Comparison of ENCODE assay signal across 35 cellular contexts in the genomic region with DNA sequence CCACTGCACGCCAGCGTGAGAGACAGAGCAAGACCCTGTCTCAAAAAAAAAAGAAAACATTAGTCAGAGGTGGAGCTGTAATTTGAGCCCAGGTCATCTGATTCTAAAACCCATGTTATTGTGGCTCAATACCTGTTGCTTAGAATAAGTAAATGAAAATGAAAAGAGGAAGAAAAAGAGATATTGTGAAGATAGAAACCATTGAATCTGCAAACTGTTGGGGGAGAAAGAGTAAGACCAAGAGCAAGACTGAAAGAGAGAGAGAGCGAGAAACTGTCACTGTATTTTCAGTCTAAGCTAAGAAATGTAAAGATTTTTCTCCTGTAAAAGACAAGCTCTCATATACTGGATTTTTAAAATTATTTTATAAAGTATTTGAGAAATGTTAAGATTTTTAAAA. TPM values are rescaled to one million over a fixed set of nuclear protein-coding genes. Genes with fewer than 3 reads are reported as not detected.
"Had no signal": no experiment of that assay in that cellular context is flagged by ENCODE, and none has a peak within 500 bp of the region (broad histone marks: within the 10 kb centered on the region; RNA-seq: fewer than 3 reads in every experiment).

No MANE protein-coding gene starts in this region.

- H3K36me3 ChIP-seq: MG63, Peyer's patch, SJSA1 had no signal

- H3K27me3 ChIP-seq: MG63, Peyer's patch, SJSA1 had no signal

- H3K4me3 ChIP-seq: MG63, Peyer's patch, SJSA1 had no signal

- H3K27ac ChIP-seq: Peyer's patch, SJSA1 had no signal

- H3K4me2 ChIP-seq: SK-N-SH had no signal

- ATAC-seq: activated CD8-positive, alpha-beta memory T cell treated with anti-CD3 and anti-CD28 coated beads, Interleukin-2, amount 10 ng/mL, durations not matched to agents 7 days and 5 days; activated naive CD8-positive, alpha-beta T cell treated with anti-CD3 and anti-CD28 coated beads, Interleukin-2, amount 50 U/mL, for 24 hours; PC-3 had no signal

- H3K9ac ChIP-seq: SK-N-SH had no signal

- H3K4me1 ChIP-seq: Peyer's patch, SJSA1 had no signal

- H3K9me3 ChIP-seq: MG63, Peyer's patch, SJSA1, SK-N-SH had no signal

- DNase-seq: activated B cell treated with CpG ODN at 0.5 μM for 24 hours; activated CD4-positive, alpha-beta memory T cell treated with anti-CD3 and anti-CD28 coated beads for 36 hours; activated CD4-positive, alpha-beta T cell treated with anti-CD3 and anti-CD28 coated beads for 4 hours; activated CD4-positive, alpha-beta T cell treated with anti-CD3 and anti-CD28 coated beads, Interleukin-2, amount 50 U/mL, for 1 hour; activated CD4-positive, CD25-positive, alpha-beta regulatory T cell treated with anti-CD3 and anti-CD28 coated beads, Interleukin-2, amount 50 U/mL, for 72 hours; activated CD8-positive, alpha-beta memory T cell treated with anti-CD3 and anti-CD28 coated beads for 24 hours; activated CD8-positive, alpha-beta memory T cell treated with anti-CD3 and anti-CD28 coated beads, Interleukin-2, amount 10 ng/mL, durations not matched to agents 7 days and 5 days; activated CD8-positive, alpha-beta memory T cell treated with anti-CD3 and anti-CD28 coated beads, Interleukin-2, amount 50 U/mL, for 48 hours; activated effector memory CD4-positive, alpha-beta T cell treated with Interleukin-2 at 50 U/mL for 16 hours; activated naive CD4-positive, alpha-beta T cell treated with anti-CD3 and anti-CD28 coated beads, Interleukin-2, amount 10 ng/mL, durations not matched to agents 7 days and 5 days; activated naive CD8-positive, alpha-beta T cell treated with anti-CD3 and anti-CD28 coated beads, Interleukin-2, amount 50 U/mL, for 24 hours; activated T-cell treated with anti-CD3 and anti-CD28 coated beads, Interleukin-2, amount 50 U/mL, for 48 hours; anterior cingulate cortex; caudate nucleus; cerebellar nuclear complex; MG63; MV-4-11; NCI-H1092; NCI-H1417; NCI-H146; NCI-H187; NCI-H2029 treated with DMSO at 0.1 percent for 48 hours; NCI-H2107; NCI-H2171; NCI-H510A; NCI-H526; NCI-H748 treated with DMSO at 0.1 percent for 48 hours; NK-92 treated with Interleukin-12 subunit alpha and Interleukin-12 subunit beta, amount 100 ng/mL, for 24 hours; PC-3; Peyer's patch; RPMI8226; SHP77 treated with DMSO at 0.1 percent for 48 hours; SK-N-SH had no signal

RNA-seq across cellular contexts. Expression of a gene that starts 9.7 kb away (rescaled TPM):
- total RNA-seq: activated B cell treated with CpG ODN at 0.5 μM for 24 hours; activated CD4-positive, alpha-beta memory T cell treated with anti-CD3 and anti-CD28 coated beads for 36 hours; activated CD8-positive, alpha-beta memory T cell treated with anti-CD3 and anti-CD28 coated beads, Interleukin-2, amount 10 ng/mL, durations not matched to agents 7 days and 5 days; bronchial epithelial cell; PC-3; Peyer's patch; SJSA1 had no signal
